ENCODE assay signal across 1 cellular context in genomic region chr17:45745843-45746494, GRCh38.
TF ChIP-seq lines count a peak whose summit lies in the region.

No MANE protein-coding gene starts in this region.

TF ChIP-seq in HCT116, 20 proteins besides CTCF, POLR2A, EP300 and RAD21 (continued from another document):
- TF ChIP-seq REST (IDR thresholded peaks at IDR 0.05; ENCODE audit: low read depth) = no peak
